Comparison of ENCODE assay signal across 1 cellular context in the genomic region with DNA sequence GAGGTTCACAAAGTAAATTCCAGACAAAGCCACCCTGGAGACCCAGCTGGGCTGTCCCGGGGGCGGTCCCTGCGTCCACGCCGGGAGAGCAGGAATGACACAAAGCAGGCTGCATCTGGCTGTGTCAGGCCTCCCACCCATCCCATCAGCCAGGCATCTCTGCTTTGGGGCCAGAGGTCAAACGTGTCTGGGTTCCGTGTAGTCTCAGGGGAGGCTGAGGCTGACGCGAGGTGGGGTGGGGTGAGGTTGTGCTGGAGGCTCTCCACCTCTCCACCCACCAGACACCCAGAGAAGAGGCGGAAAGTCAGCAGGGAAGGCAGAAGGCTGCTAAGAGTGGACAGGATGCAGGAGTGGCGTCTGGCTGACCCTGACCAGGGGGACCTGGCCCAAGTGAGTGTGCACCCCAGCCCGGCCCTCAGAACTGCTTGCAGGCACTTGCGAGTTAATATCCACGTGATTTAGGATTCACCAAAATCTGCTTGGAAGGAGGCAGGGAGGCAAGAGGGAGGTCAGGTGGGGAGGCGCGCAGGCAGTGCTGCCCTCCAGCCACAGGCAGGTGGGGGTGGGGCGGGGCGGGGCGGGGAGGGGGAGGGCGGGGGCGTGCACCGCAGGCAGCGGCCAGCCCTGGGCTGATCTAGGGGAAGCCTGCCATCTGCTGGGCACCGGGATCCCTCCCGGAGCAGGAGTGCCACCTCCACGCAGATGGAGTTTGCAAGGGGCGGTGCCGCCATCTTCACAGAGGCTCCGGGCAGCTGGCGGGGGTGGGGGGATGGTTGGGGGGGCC.
TF ChIP-seq lines count a peak whose summit lies in the region.

No MANE protein-coding gene starts in this region.

TF ChIP-seq in endothelial cell of umbilical vein, 7 proteins besides CTCF, POLR2A, EP300 and RAD21 (continued from another document):
- TF ChIP-seq MYC (IDR thresholded peaks at IDR 0.05; ENCODE audit: low read depth, low read length) (no peak), JUN (IDR thresholded peaks at IDR 0.05; ENCODE audit: borderline replicate concordance, insufficient read depth, insufficient read length, low read depth) (no peak), EZH2 (IDR thresholded peaks at IDR 0.05; ENCODE audit: borderline replicate concordance, low read depth, low read length, severe bottlenecking) (no peak)
